13 cellular contexts compared by ENCODE assay signal in the genomic region with DNA sequence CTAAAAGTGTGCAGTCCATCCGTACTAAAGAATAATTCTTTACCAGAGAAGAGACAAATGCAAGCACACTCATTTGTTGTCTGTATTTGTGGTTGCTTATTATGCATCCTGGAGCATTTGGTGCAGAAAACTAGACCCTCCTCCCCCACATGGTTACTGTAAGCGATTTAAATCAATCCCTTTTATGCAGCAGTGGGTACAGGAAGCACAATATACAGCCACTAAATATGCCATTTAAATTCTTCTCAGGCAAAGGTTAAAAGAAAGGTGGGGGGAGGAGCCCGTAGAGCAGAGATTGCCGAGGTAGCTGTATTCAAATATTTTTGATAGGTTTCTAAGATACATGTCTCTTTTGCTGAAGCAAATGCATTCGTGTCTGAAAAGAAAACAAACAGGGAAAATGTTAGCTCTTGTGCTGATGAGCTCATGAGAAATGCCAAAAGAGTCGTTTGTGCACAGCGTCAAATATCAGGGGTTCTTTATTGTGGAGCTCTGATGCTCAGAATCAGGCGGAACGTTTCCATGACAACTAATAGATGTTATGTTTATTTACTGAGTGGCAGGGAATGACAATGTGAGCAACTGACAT.
DNase-seq lines count a peak whose midpoint lies in the region; ATAC-seq, FAIRE-seq and TF ChIP-seq lines count a peak whose summit lies in the region.
"Had no signal": no experiment of that assay in that cellular context is flagged by ENCODE, and none has a peak within 500 bp of the region (broad histone marks: within the 10 kb centered on the region; RNA-seq: fewer than 3 reads in every experiment).

No MANE protein-coding gene starts in this region.

- H3K9me3 ChIP-seq in K562 (replicated peaks; ENCODE audit: control insufficient read depth, insufficient read depth, low read depth, low read length) = no peaks in the 10 kb centered on the region

- H3K36me3 ChIP-seq in K562 (ENCODE audit: control insufficient read depth, insufficient read depth, low read length) = no peaks in the 10 kb centered on the region

- H3K4me2 ChIP-seq in K562 (ENCODE audit: insufficient read depth, low read length) = no peak overlapping the region

- TF ChIP-seq CTCF in K562 (IDR thresholded peaks at IDR 0.05 in 2 of 3, conservative IDR thresholded peaks at IDR 0.05 in 1 of 3; ENCODE audit: insufficient read depth in 2 of 3, low read depth in 1 of 3, low read length in 3 of 3) (no peak), nephron (IDR thresholded peaks at IDR 0.05; ENCODE audit: unreplicated experiment in 3 of 3) (no peak)

- no peaks in the 10 kb centered on the region for H4K20me1 ChIP-seq in K562 (replicated peaks; ENCODE audit: control insufficient read depth, insufficient read depth, low read length)

- no peak overlapping the region for H2AFZ ChIP-seq in K562 (ENCODE audit: low read depth, low read length)

- H3K27ac ChIP-seq in K562 (ENCODE audit: extremely low read depth, low read depth, low read length) = no peak overlapping the region

- no peaks in the 10 kb centered on the region; a peak in 2 of 5 replicates for H3K27me3 ChIP-seq in K562 (ENCODE audit: control insufficient read depth in 2 of 2, insufficient read depth in 2 of 2, low read length in 2 of 2)

- peak overlapping the region; percentile 85 to 96 (median 95) for H3K27ac Mint-ChIP-seq in nephron
- no peak overlapping the region for H3K27ac Mint-ChIP-seq in activated CD4-positive, alpha-beta T cell treated with anti-CD3 and anti-CD28 coated beads, Interleukin-2, amount 10 ng/mL, durations not matched to agents 24 days and 14 days
- H3K27ac Mint-ChIP-seq: activated naive CD4-positive, alpha-beta T cell treated with anti-CD3 and anti-CD28 coated beads for 36 hours; B cell; effector memory CD8-positive, alpha-beta T cell had no signal

- H3K4me1 Mint-ChIP-seq in nephron = peaks cover 28% of the 10 kb centered on the region
- H3K4me1 Mint-ChIP-seq in activated CD4-positive, alpha-beta T cell treated with anti-CD3 and anti-CD28 coated beads, Interleukin-2, amount 10 ng/mL, durations not matched to agents 24 days and 14 days = no peaks in the 10 kb centered on the region
- H3K4me1 Mint-ChIP-seq: B cell had no signal

- no peaks in the 10 kb centered on the region for H3K9me3 Mint-ChIP-seq in nephron
- H3K9me3 Mint-ChIP-seq in activated CD4-positive, alpha-beta T cell treated with anti-CD3 and anti-CD28 coated beads, Interleukin-2, amount 10 ng/mL, durations not matched to agents 24 days and 14 days = no peaks in the 10 kb centered on the region
- H3K9me3 Mint-ChIP-seq: activated naive CD4-positive, alpha-beta T cell treated with anti-CD3 and anti-CD28 coated beads for 36 hours had no signal

- DNase-seq in DMS79 (lab: John Stamatoyannopoulos, UW) (peak; percentile 49), NCI-H2081 treated with DMSO at 0.1 percent for 48 hours (lab: John Stamatoyannopoulos, UW) (peak; percentile 98), K562 (ENCODE audit: extremely low read depth in 1 of 4, low spot score in 3 of 4) (no peak), KG1 (lab: John Stamatoyannopoulos, UW) (no peak), SKM-1 treated with dmso at 0.1 percent for 144 hours (lab: John Stamatoyannopoulos, UW; ENCODE audit: unreplicated experiment) (no peak)
- DNase-seq in activated CD4-positive, alpha-beta T cell treated with anti-CD3 and anti-CD28 coated beads, Interleukin-2, amount 10 ng/mL, durations not matched to agents 24 days and 14 days = no peak
- DNase-seq: activated naive CD4-positive, alpha-beta T cell treated with anti-CD3 and anti-CD28 coated beads for 36 hours; effector memory CD8-positive, alpha-beta T cell; IMR-90 had no signal

- H3K9ac ChIP-seq in K562 (ENCODE audit: insufficient read depth in 1 of 2, low read depth in 2 of 2, low read length in 2 of 2) = no peak overlapping the region

- FAIRE-seq in K562 (lab: Jason Lieb, UNC) = no peak

- H3K4me3 Mint-ChIP-seq in nephron = peak overlapping the region; percentile 31 to 59 (median 37)
- no peak overlapping the region for H3K4me3 Mint-ChIP-seq in activated CD4-positive, alpha-beta T cell treated with anti-CD3 and anti-CD28 coated beads, Interleukin-2, amount 10 ng/mL, durations not matched to agents 24 days and 14 days
- H3K4me3 Mint-ChIP-seq: activated naive CD4-positive, alpha-beta T cell treated with anti-CD3 and anti-CD28 coated beads for 36 hours; B cell; effector memory CD8-positive, alpha-beta T cell had no signal

- no peak for ATAC-seq in K562
- ATAC-seq in GM18873 (IDR thresholded peaks at IDR 0.05; ENCODE audit: low FRiP score, unreplicated experiment) = no peak
- ATAC-seq: effector memory CD8-positive, alpha-beta T cell; Panc1 had no signal

- in situ Hi-C loops in K562 (cut with MboI) = no loop called here

- no peaks in the 10 kb centered on the region for H3K9me1 ChIP-seq in K562 (ENCODE audit: control insufficient read depth, insufficient read depth, low read length)

- no peak for TF ChIP-seq EP300 in K562 (IDR thresholded peaks at IDR 0.05; ENCODE audit: low read length)

- no TSS peak for BruUV-seq in K562 (replicated peaks; lab: Mats Ljungman, UMichigan)

- no peak for TF ChIP-seq RAD21 in K562 (CRISPR knock-in tag; conservative IDR thresholded peaks at IDR 0.05 in 1 of 2, IDR thresholded peaks at IDR 0.05 in 1 of 2)

- intact Hi-C loops in K562 (cut with micrococcal nuclease) = no loop called here
- intact Hi-C loops in activated CD4-positive, alpha-beta T cell treated with anti-CD3 and anti-CD28 coated beads, Interleukin-2, amount 10 ng/mL, durations not matched to agents 24 days and 14 days (cut with micrococcal nuclease) = no loop called here

- no peaks in the 10 kb centered on the region for H3K36me3 Mint-ChIP-seq in nephron (ENCODE audit: low read depth)
- no peaks in the 10 kb centered on the region for H3K36me3 Mint-ChIP-seq in activated CD4-positive, alpha-beta T cell treated with anti-CD3 and anti-CD28 coated beads, Interleukin-2, amount 10 ng/mL, durations not matched to agents 24 days and 14 days (ENCODE audit: low read depth)

- POLR2A ChIA-PET in K562 (lab: Yijun Ruan, JAX) = interaction anchor here (0.7 to 1.4 kb wide), 3 partner anchors 18 to 141 kb away, joined by 3 to 4 read pairs (median 3); no protein-coding TSS in a partner anchor

- no peaks in the 10 kb centered on the region for H3K4me1 ChIP-seq in K562 (replicated peaks in 1 of 2; ENCODE audit: control insufficient read depth in 2 of 2, insufficient read depth in 2 of 2, low read length in 2 of 2)

- no peaks in the 10 kb centered on the region for H3K27me3 Mint-ChIP-seq in nephron (ENCODE audit: low read depth)
- no peaks in the 10 kb centered on the region for H3K27me3 Mint-ChIP-seq in activated CD4-positive, alpha-beta T cell treated with anti-CD3 and anti-CD28 coated beads, Interleukin-2, amount 10 ng/mL, durations not matched to agents 24 days and 14 days

- no peak overlapping the region for H3K4me3 ChIP-seq in K562

- TF ChIP-seq POLR2A in K562 (conservative IDR thresholded peaks at IDR 0.05) = no peak

- WGBS in K562 (ENCODE audit: insufficient coverage, low coverage, missing lambda C conversion rate) = 3% methylated on average over 9 of the region's 9 CpGs

- no peaks in the 10 kb centered on the region for H3K79me2 ChIP-seq in K562 (ENCODE audit: control insufficient read depth, insufficient read depth, low read length)

- CTCF ChIA-PET in K562 (lab: Yijun Ruan, JAX; ENCODE audit: low intra/inter-chr PET ratio) = no interaction called here

TF ChIP-seq in K562, 482 proteins besides CTCF, POLR2A, EP300 and RAD21:
- TF ChIP-seq RFX1 (IDR thresholded peaks at IDR 0.05) = peak; percentile 60
- TF ChIP-seq MBD2 (IDR thresholded peaks at IDR 0.05; ENCODE audit: borderline replicate concordance, low read depth) = no peak
- no peak for TF ChIP-seq RBM14 (IDR thresholded peaks at IDR 0.05; ENCODE audit: borderline replicate concordance, insufficient read depth, low read depth, low read length)
- no peak for TF ChIP-seq DPF2 (IDR thresholded peaks at IDR 0.05)
- TF ChIP-seq, protein P1, sequence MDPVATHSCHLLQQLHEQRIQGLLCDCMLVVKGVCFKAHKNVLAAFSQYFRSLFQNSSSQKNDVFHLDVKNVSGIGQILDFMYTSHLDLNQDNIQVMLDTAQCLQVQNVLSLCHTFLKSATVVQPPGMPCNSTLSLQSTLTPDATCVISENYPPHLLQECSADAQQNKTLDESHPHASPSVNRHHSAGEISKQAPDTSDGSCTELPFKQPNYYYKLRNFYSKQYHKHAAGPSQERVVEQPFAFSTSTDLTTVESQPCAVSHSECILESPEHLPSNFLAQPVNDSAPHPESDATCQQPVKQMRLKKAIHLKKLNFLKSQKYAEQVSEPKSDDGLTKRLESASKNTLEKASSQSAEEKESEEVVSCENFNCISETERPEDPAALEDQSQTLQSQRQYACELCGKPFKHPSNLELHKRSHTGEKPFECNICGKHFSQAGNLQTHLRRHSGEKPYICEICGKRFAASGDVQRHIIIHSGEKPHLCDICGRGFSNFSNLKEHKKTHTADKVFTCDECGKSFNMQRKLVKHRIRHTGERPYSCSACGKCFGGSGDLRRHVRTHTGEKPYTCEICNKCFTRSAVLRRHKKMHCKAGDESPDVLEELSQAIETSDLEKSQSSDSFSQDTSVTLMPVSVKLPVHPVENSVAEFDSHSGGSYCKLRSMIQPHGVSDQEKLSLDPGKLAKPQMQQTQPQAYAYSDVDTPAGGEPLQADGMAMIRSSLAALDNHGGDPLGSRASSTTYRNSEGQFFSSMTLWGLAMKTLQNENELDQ (CRISPR knock-in tag; IDR thresholded peaks at IDR 0.05; ENCODE audit: borderline replicate concordance) = no peak
- TF ChIP-seq ZNF134 (CRISPR knock-in tag; conservative IDR thresholded peaks at IDR 0.05) = no peak
- TF ChIP-seq ZNF75A (CRISPR knock-in tag; IDR thresholded peaks at IDR 0.05) = no peak

Comparison
In these comparisons a context has a peak if more than half of its experiments do, and no peak if none do; other contexts are left out.
1. DNase-seq: peak in DMS79 (single experiment) and NCI-H2081 treated with DMSO at 0.1 percent for 48 hours (single experiment); none in K562 (0 of 4), KG1 (single experiment), SKM-1 treated with dmso at 0.1 percent for 144 hours (single experiment) and activated CD4-positive, alpha-beta T cell treated with anti-CD3 and anti-CD28 coated beads, Interleukin-2, amount 10 ng/mL, durations not matched to agents 24 days and 14 days (single experiment).